13 cellular contexts compared by ENCODE assay signal in genomic region chr3:141000691-141001090, GRCh38. TPM values are rescaled to one million over a fixed set of nuclear protein-coding genes. Genes with fewer than 3 reads are reported as not detected.
"Had no signal": no experiment of that assay in that cellular context is flagged by ENCODE, and none has a peak within 500 bp of the region (broad histone marks: within the 10 kb centered on the region; RNA-seq: fewer than 3 reads in every experiment).

No MANE protein-coding gene starts in this region.

- H3K9me3 Mint-ChIP-seq: activated CD4-positive, alpha-beta memory T cell treated with anti-CD3 and anti-CD28 coated beads for 36 hours; activated T-helper 2 cell treated with anti-CD3 and anti-CD28 coated beads, Interferon-gamma antibody, Interleukin-2, Interleukin-4, amounts not matched to agents 10 μg/mL and 5 μg/mL and 100 μg/mL, durations not matched to agents 14 hours and 24 hours and 36 hours; natural killer cell; T-helper 1 cell treated with Interleukin-12 subunit alpha and Interleukin-12 subunit beta and Interleukin-4 antibody, amounts not matched to agents 30 μg/mL and 1 μg/mL, for 36 hours; type B pancreatic cell had no signal

- DNase-seq: activated CD4-positive, CD25-positive, alpha-beta regulatory T cell; natural killer cell had no signal

- H3K9me3 ChIP-seq: esophagus muscularis mucosa, SK-N-SH, suprapubic skin had no signal

- H3K36me3 Mint-ChIP-seq: activated CD4-positive, alpha-beta memory T cell treated with anti-CD3 and anti-CD28 coated beads for 36 hours; natural killer cell; type B pancreatic cell had no signal

- H3K4me1 Mint-ChIP-seq: natural killer cell had no signal

- H3K36me3 ChIP-seq: brain microvascular endothelial cell, esophagus muscularis mucosa, suprapubic skin had no signal

- H3K27ac ChIP-seq: brain microvascular endothelial cell, dorsolateral prefrontal cortex, esophagus muscularis mucosa, suprapubic skin had no signal

- H3K27me3 Mint-ChIP-seq: activated CD4-positive, alpha-beta memory T cell treated with anti-CD3 and anti-CD28 coated beads for 36 hours; progenitor cell of endocrine pancreas; type B pancreatic cell had no signal

- H3K27ac Mint-ChIP-seq: activated CD4-positive, alpha-beta memory T cell treated with anti-CD3 and anti-CD28 coated beads for 36 hours; activated T-helper 2 cell treated with anti-CD3 and anti-CD28 coated beads, Interferon-gamma antibody, Interleukin-2, Interleukin-4, amounts not matched to agents 10 μg/mL and 5 μg/mL and 100 μg/mL, durations not matched to agents 14 hours and 24 hours and 36 hours; natural killer cell; progenitor cell of endocrine pancreas; T-helper 1 cell treated with Interleukin-12 subunit alpha and Interleukin-12 subunit beta and Interleukin-4 antibody, amounts not matched to agents 30 μg/mL and 1 μg/mL, for 36 hours; type B pancreatic cell had no signal

- H3K4me3 Mint-ChIP-seq: activated CD4-positive, alpha-beta memory T cell treated with anti-CD3 and anti-CD28 coated beads for 36 hours; natural killer cell; T-helper 1 cell treated with Interleukin-12 subunit alpha and Interleukin-12 subunit beta and Interleukin-4 antibody, amounts not matched to agents 30 μg/mL and 1 μg/mL, for 36 hours; type B pancreatic cell had no signal

RNA-seq across cellular contexts. Expression of gene SPSB4, which starts 50.5 kb away (rescaled TPM):
- total RNA-seq: activated CD4-positive, alpha-beta memory T cell treated with anti-CD3 and anti-CD28 coated beads for 36 hours; activated T-helper 2 cell treated with anti-CD3 and anti-CD28 coated beads, Interferon-gamma antibody, Interleukin-2, Interleukin-4, amounts not matched to agents 10 μg/mL and 5 μg/mL and 100 μg/mL, durations not matched to agents 14 hours and 24 hours and 36 hours; fibroblast of villous mesenchyme; natural killer cell had no signal
